Comparison of ENCODE assay signal across 8 cellular contexts in genomic region chr21:43726686-43727570, GRCh38. TPM values are rescaled to one million over a fixed set of nuclear protein-coding genes. Genes with fewer than 3 reads are reported as not detected.
DNase-seq lines count a peak whose midpoint lies in the region; ATAC-seq and TF ChIP-seq lines count a peak whose summit lies in the region.

No MANE protein-coding gene starts in this region.

- POLR2A ChIA-PET in activated CD4-positive, alpha-beta T cell treated with anti-CD3 and anti-CD28 coated beads for 36 hours (lab: Charles Lee), result no interaction called here

- H3K4me1 Mint-ChIP-seq in activated CD4-positive, alpha-beta T cell treated with anti-CD3 and anti-CD28 coated beads for 36 hours, result peaks cover 61% of the 10 kb centered on the region

- peak overlapping the region; percentile 88 to 99 (median 98) for H3K27ac ChIP-seq in adrenal gland
- H3K27ac ChIP-seq in lower lobe of right lung, result peak overlapping the region; percentile 88
- H3K27ac ChIP-seq in tibial artery, result peak overlapping the region; percentile 91 to 92

- peaks cover 14% of the 10 kb centered on the region for H3K36me3 Mint-ChIP-seq in activated CD4-positive, alpha-beta T cell treated with anti-CD3 and anti-CD28 coated beads for 36 hours (ENCODE audit: low read depth)

- CTCF ChIA-PET in activated CD4-positive, alpha-beta T cell treated with anti-CD3 and anti-CD28 coated beads for 36 hours (lab: Charles Lee), result interaction anchor here (1.6 kb wide), 1 partner anchor 10 kb away, joined by 3 read pairs; no protein-coding TSS in a partner anchor

- no peak for ATAC-seq in activated CD4-positive, alpha-beta T cell treated with anti-CD3 and anti-CD28 coated beads for 36 hours
- peak; percentile 1 to 2 for ATAC-seq in lower lobe of right lung

- DNase-seq in activated CD4-positive, alpha-beta T cell treated with anti-CD3 and anti-CD28 coated beads for 36 hours, result peak; percentile 28
- DNase-seq in activated CD4-positive, alpha-beta T cell treated with anti-CD3 and anti-CD28 coated beads for 1 hour, result no peak
- DNase-seq in adrenal gland, result peak in 6 of 7 donors; percentile 74 to 90 (median 84)
- peak; percentile 81 for DNase-seq in lower lobe of right lung
- peak in 1 of 2 donors; percentile 80 for DNase-seq in tibial artery
- DNase-seq in SKM-1 treated with dmso at 0.1 percent for 144 hours (lab: John Stamatoyannopoulos, UW; ENCODE audit: unreplicated experiment), result no peak
- no peak for DNase-seq in putamen (ENCODE audit: low spot score)
- no peak for DNase-seq in H7

- peak overlapping the region; percentile 78 for H3K4me3 Mint-ChIP-seq in activated CD4-positive, alpha-beta T cell treated with anti-CD3 and anti-CD28 coated beads for 36 hours

- H3K4me1 ChIP-seq in adrenal gland (replicated peaks in 1 of 2), result peaks cover 47 to 58% of the 10 kb centered on the region in 2 donors
- peaks cover 79% of the 10 kb centered on the region for H3K4me1 ChIP-seq in lower lobe of right lung
- peaks cover 4 to 70% (median 51%) of the 10 kb centered on the region in 4 donors for H3K4me1 ChIP-seq in tibial artery

- H3K4me3 ChIP-seq in adrenal gland, result no peak overlapping the region
- H3K4me3 ChIP-seq in lower lobe of right lung, result peak overlapping the region; percentile 57
- H3K4me3 ChIP-seq in tibial artery, result no peak overlapping the region
- H3K4me3 ChIP-seq in H7 (ENCODE audit: insufficient read depth, low read depth, low read length), result no peak overlapping the region

- H3K9me3 ChIP-seq in adrenal gland (replicated peaks in 1 of 3) (no peaks in the 10 kb centered on the region), lower lobe of right lung (no peaks in the 10 kb centered on the region), tibial artery (no peaks in the 10 kb centered on the region)

- no peak for TF ChIP-seq CTCF in adrenal gland (IDR thresholded peaks at IDR 0.05)
- TF ChIP-seq CTCF in lower lobe of right lung (IDR thresholded peaks at IDR 0.05), result no peak
- TF ChIP-seq CTCF in tibial artery (IDR thresholded peaks at IDR 0.05), result no peak

- peak overlapping the region; percentile 92 for H3K27ac Mint-ChIP-seq in activated CD4-positive, alpha-beta T cell treated with anti-CD3 and anti-CD28 coated beads for 36 hours

- 30 to 48% (median 34%) methylated on average over 20 to 21 of the region's 21 CpGs for WGBS in adrenal gland, 4 donors

- H3K36me3 ChIP-seq in adrenal gland (replicated peaks in 1 of 2), result peaks cover 0 to 10% of the 10 kb centered on the region in 2 donors
- H3K36me3 ChIP-seq in lower lobe of right lung, result peaks cover 15% of the 10 kb centered on the region
- peaks cover 0 to 11% (median 8%) of the 10 kb centered on the region in 3 donors for H3K36me3 ChIP-seq in tibial artery
- H3K36me3 ChIP-seq in H7 (replicated peaks; ENCODE audit: control insufficient read depth, insufficient read depth, low read length), result peaks cover 2% of the 10 kb centered on the region

- no peaks in the 10 kb centered on the region for H3K27me3 Mint-ChIP-seq in activated CD4-positive, alpha-beta T cell treated with anti-CD3 and anti-CD28 coated beads for 36 hours

- intact Hi-C loops in activated CD4-positive, alpha-beta T cell treated with anti-CD3 and anti-CD28 coated beads for 36 hours (cut with DNase I, micrococcal nuclease), result loop anchor here (5.0 kb wide), 3 partner anchors 50 to 1325 kb away; partner anchors contain the start of genes CSTB (in 1 of the 2) and UBASH3A (in 1 of the 2)
- intact Hi-C loops in adrenal gland (cut with DNase I), result no loop called here
- intact Hi-C loops in lower lobe of right lung (cut with DNase I), result no loop called here
- intact Hi-C loops in tibial artery (cut with DNase I; ENCODE audit: low total_unique reads), result no loop called here

- H3K9me3 Mint-ChIP-seq in activated CD4-positive, alpha-beta T cell treated with anti-CD3 and anti-CD28 coated beads for 36 hours (ENCODE audit: low read depth), result no peaks in the 10 kb centered on the region

- H3K27me3 ChIP-seq in adrenal gland (no peaks in the 10 kb centered on the region), lower lobe of right lung (ENCODE audit: low read depth) (no peaks in the 10 kb centered on the region), tibial artery (no peaks in the 10 kb centered on the region), H7 (ENCODE audit: control insufficient read depth, insufficient read depth, low read length) (no peaks in the 10 kb centered on the region)

- TF ChIP-seq POLR2A in adrenal gland (IDR thresholded peaks at IDR 0.05), result peak in 1 of 2 donors; percentile 35

RNA-seq across cellular contexts. Expression of gene PDXK, which starts 8.0 kb away (rescaled TPM):
- 100 to 1,000 TPM in 1 of 2 experiments, 10 to 100 TPM in 1; 96.9 to 117 TPM for total RNA-seq in activated CD4-positive, alpha-beta T cell treated with anti-CD3 and anti-CD28 coated beads for 36 hours
- total RNA-seq in adrenal gland, result 100 to 1,000 TPM in 5 of 8 donors, 10 to 100 TPM in 3; 75.3 to 202 (median 123) TPM
- polyA plus RNA-seq in adrenal gland, result 10 to 100 TPM; 76.8 to 98.0 (median 92.5) TPM
- total RNA-seq in lower lobe of right lung, result 195 TPM
- total RNA-seq in H7 (2014; rRNA removed; shearing (Covaris generic)), result 64.3 and 68.7 TPM in 2 replicates

RNA-seq across cellular contexts. Expression of gene CSTB, which starts 49.2 kb away (rescaled TPM):
- 10 to 100 TPM; 29.9 to 30.9 TPM for total RNA-seq in activated CD4-positive, alpha-beta T cell treated with anti-CD3 and anti-CD28 coated beads for 36 hours
- total RNA-seq in adrenal gland, result 10 to 100 TPM in 7 of 8 donors, 1 to 10 TPM in 1; 9.5 to 72.0 (median 39.4) TPM
- 100 to 1,000 TPM; 116 to 143 (median 127) TPM for polyA plus RNA-seq in adrenal gland
- 154 TPM for total RNA-seq in lower lobe of right lung
- total RNA-seq in H7 (2014; rRNA removed; shearing (Covaris generic)), result 28.5 and 29.6 TPM in 2 replicates

Comparison
In these comparisons a context has a peak if more than half of its experiments do, and no peak if none do; other contexts are left out.
1. DNase-seq: peak in activated CD4-positive, alpha-beta T cell treated with anti-CD3 and anti-CD28 coated beads for 36 hours (single experiment), adrenal gland (6 of 7) and lower lobe of right lung (single experiment); none in activated CD4-positive, alpha-beta T cell treated with anti-CD3 and anti-CD28 coated beads for 1 hour (single experiment), SKM-1 treated with dmso at 0.1 percent for 144 hours (single experiment), putamen (single experiment) and H7 (single experiment).
2. intact Hi-C loops: an anchor here in activated CD4-positive, alpha-beta T cell treated with anti-CD3 and anti-CD28 coated beads for 36 hours (5.0 kb wide); none called in adrenal gland, lower lobe of right lung and tibial artery.
3. Peak in every context shown above with its lines, with median percentiles within 50 percentile points of each other: H3K27ac ChIP-seq.